21 cellular contexts compared by ENCODE assay signal in the genomic region with DNA sequence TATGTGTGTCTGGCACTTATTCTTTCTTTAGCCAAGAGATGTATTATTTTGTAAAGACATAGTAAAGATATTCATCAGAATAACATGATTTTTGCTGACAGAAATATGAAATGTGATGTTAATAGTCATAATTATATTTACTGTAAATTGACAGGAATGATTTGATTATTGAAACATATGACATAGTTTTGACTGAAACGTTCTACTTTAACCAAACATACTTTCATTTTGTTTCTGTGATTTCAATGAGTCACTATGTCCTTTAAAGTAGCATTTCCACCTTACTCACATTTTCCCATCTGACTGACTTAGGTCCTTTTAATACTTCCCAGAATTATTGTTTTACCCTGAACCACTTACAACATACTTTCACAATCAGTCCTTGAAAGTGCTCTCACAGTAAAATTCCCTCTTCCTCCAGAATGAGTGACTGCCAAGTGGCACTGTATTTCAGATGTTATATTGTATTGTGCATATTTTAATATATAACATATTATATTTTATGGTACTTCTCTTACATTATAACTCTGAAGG.
DNase-seq lines count a peak whose midpoint lies in the region; ATAC-seq and TF ChIP-seq lines count a peak whose summit lies in the region.
"Had no signal": no experiment of that assay in that cellular context is flagged by ENCODE, and none has a peak within 500 bp of the region (broad histone marks: within the 10 kb centered on the region; RNA-seq: fewer than 3 reads in every experiment).

No MANE protein-coding gene starts in this region.

- H3K9me1 ChIP-seq in IMR-90 (ENCODE audit: insufficient read depth, low read length): no peaks in the 10 kb centered on the region

- CTCF ChIA-PET in IMR-90 (lab: Yijun Ruan, JAX): no interaction called here

- ATAC-seq in IMR-90 (ENCODE audit: low read depth) (peak; percentile 54; the same call in 1 of the 2 replicates), aorta (ENCODE audit: low FRiP score) (no peak), GM19463 (IDR thresholded peaks at IDR 0.05; ENCODE audit: unreplicated experiment) (no peak), HG03039 (IDR thresholded peaks at IDR 0.05; ENCODE audit: unreplicated experiment) (no peak)
- ATAC-seq: A549 had no signal

- H3K4me3 Mint-ChIP-seq in T-helper 2 cell treated with Interferon-gamma antibody and Interleukin-4, amounts not matched to agents 5 μg/mL and 100 μg/mL, for 36 hours: no peak overlapping the region
- H3K4me3 Mint-ChIP-seq: activated CD4-positive, alpha-beta T cell treated with anti-CD3 and anti-CD28 coated beads, Interleukin-2, amount 10 ng/mL, durations not matched to agents 7 days and 5 days; CD14-positive monocyte; endodermal cell; neural progenitor cell had no signal

- no peak overlapping the region for H3K27ac Mint-ChIP-seq in T-helper 2 cell treated with Interferon-gamma antibody and Interleukin-4, amounts not matched to agents 5 μg/mL and 100 μg/mL, for 36 hours
- H3K27ac Mint-ChIP-seq: activated CD4-positive, alpha-beta T cell treated with anti-CD3 and anti-CD28 coated beads, Interleukin-2, amount 10 ng/mL, durations not matched to agents 7 days and 5 days; CD14-positive monocyte; endodermal cell; neural progenitor cell had no signal

- no peak overlapping the region for H3K14ac ChIP-seq in IMR-90 (replicated peaks; ENCODE audit: low read depth, low read length)

- BruUV-seq in IMR-90 (replicated peaks; lab: Mats Ljungman, UMichigan): no TSS peak

- H3K4me2 ChIP-seq in IMR-90 (ENCODE audit: low read depth, low read length): peak overlapping the region; percentile 5; the same call in 1 of the 2 replicates
- H3K4me2 ChIP-seq: A549, neural progenitor cell had no signal

- H3K4me3 ChIP-seq in ACC112 (ENCODE audit: low read depth, low read length) (peak overlapping the region; percentile 63; the same call in 1 of the 2 replicates), IMR-90 (ENCODE audit: insufficient read depth, low read depth, low read length) (no peak overlapping the region), astrocyte of the spinal cord (ENCODE audit: low read depth, low read length) (no peak overlapping the region), aorta (ENCODE audit: low read length in 2 of 2) (no peak overlapping the region)
- H3K4me3 ChIP-seq: A549, neural progenitor cell, suprapubic skin had no signal

- no peaks in the 10 kb centered on the region for H3K36me3 ChIP-seq in ACC112 (ENCODE audit: insufficient read depth, low read length)
- H3K36me3 ChIP-seq in IMR-90 (ENCODE audit: control insufficient read depth, insufficient read depth, low read length): no peaks in the 10 kb centered on the region
- H3K36me3 ChIP-seq in aorta (ENCODE audit: control insufficient read depth in 1 of 2, insufficient read depth in 2 of 2, low read length in 1 of 2): no peaks in the 10 kb centered on the region
- H3K36me3 ChIP-seq: neural progenitor cell, suprapubic skin had no signal

- H2BK5ac ChIP-seq in IMR-90 (ENCODE audit: low read depth, low read length, poor library complexity, severe bottlenecking): no peak overlapping the region

- H3K23ac ChIP-seq in IMR-90 (ENCODE audit: low read depth, low read length): no peak overlapping the region

- no CpG with 5 or more reads among the region's 1 CpG for WGBS in IMR-90 (ENCODE audit: extremely low coverage in 2 of 2, insufficient read length in 1 of 2), 2 experiments
- 6 to 17% methylated on average over 1 of the region's 1 CpG for WGBS in aorta, 2 donors

- H4K5ac ChIP-seq in IMR-90 (ENCODE audit: low read depth, low read length): no peak overlapping the region

- no peak overlapping the region for H2AK5ac ChIP-seq in IMR-90 (ENCODE audit: low read depth, low read length)

- H4K8ac ChIP-seq in IMR-90 (ENCODE audit: low read depth in 2 of 2, low read length in 2 of 2): no peak overlapping the region

- in situ Hi-C loops in IMR-90 (cut with MboI; ENCODE audit: low sequenced_read_pairs): no loop called here
- in situ Hi-C loops in astrocyte of the spinal cord (cut with HindIII; ENCODE audit: low sequenced_read_pairs): no loop called here

- no peak overlapping the region for H2AK9ac ChIP-seq in IMR-90 (replicated peaks; ENCODE audit: low read depth, low read length, poor library complexity)

- H3K18ac ChIP-seq in IMR-90 (ENCODE audit: low read depth, low read length): no peak overlapping the region

- DNase-seq in IMR-90 (peak; percentile 49), astrocyte of the spinal cord (ENCODE audit: low read depth, low spot score) (peak; percentile 73), glomerular visceral epithelial cell (ENCODE audit: extremely low spot score) (peak; percentile 1), aorta (no peak)
- no peak for DNase-seq in T-helper 2 cell treated with Interferon-gamma antibody and Interleukin-4, amounts not matched to agents 5 μg/mL and 100 μg/mL, for 36 hours (ENCODE audit: low spot score)
- DNase-seq: activated CD4-positive, alpha-beta T cell treated with anti-CD3 and anti-CD28 coated beads, Interleukin-2, amount 10 ng/mL, durations not matched to agents 7 days and 5 days; activated CD8-positive, alpha-beta memory T cell treated with anti-CD3 and anti-CD28 coated beads, Interleukin-2, amount 50 U/mL, for 48 hours; activated gamma-delta T cell treated with Interleukin-2 at 50 U/mL for 16 hours; anterior cingulate cortex; endodermal cell; NCI-H1417; NCI-H524 treated with DMSO at 0.1 percent for 48 hours; Right ventricle myocardium superior; T-helper 1 cell had no signal

- no peaks in the 10 kb centered on the region for H3K4me1 Mint-ChIP-seq in T-helper 2 cell treated with Interferon-gamma antibody and Interleukin-4, amounts not matched to agents 5 μg/mL and 100 μg/mL, for 36 hours (ENCODE audit: low read depth)
- H3K4me1 Mint-ChIP-seq: activated CD4-positive, alpha-beta T cell treated with anti-CD3 and anti-CD28 coated beads, Interleukin-2, amount 10 ng/mL, durations not matched to agents 7 days and 5 days; CD14-positive monocyte; endodermal cell; neural progenitor cell had no signal

- no peaks in the 10 kb centered on the region for H4K20me1 ChIP-seq in IMR-90 (ENCODE audit: insufficient read depth, low read length)

- no peak for TF ChIP-seq RAD21 in IMR-90 (IDR thresholded peaks at IDR 0.05; ENCODE audit: low read length)

- H2BK20ac ChIP-seq in IMR-90 (ENCODE audit: low read depth, low read length): no peak overlapping the region

- no peak overlapping the region for H3K4ac ChIP-seq in IMR-90 (ENCODE audit: low read depth, low read length)

- H3K9me3 ChIP-seq in IMR-90 (ENCODE audit: control insufficient read depth, insufficient read depth, low read length): no peaks in the 10 kb centered on the region
- H3K9me3 ChIP-seq in aorta (ENCODE audit: control insufficient read depth, low read length): no peaks in the 10 kb centered on the region
- H3K9me3 ChIP-seq: A549, suprapubic skin had no signal

- H4K91ac ChIP-seq in IMR-90 (ENCODE audit: insufficient read depth, low read depth, low read length): no peak overlapping the region

- no peaks in the 10 kb centered on the region for H3K36me3 Mint-ChIP-seq in T-helper 2 cell treated with Interferon-gamma antibody and Interleukin-4, amounts not matched to agents 5 μg/mL and 100 μg/mL, for 36 hours (ENCODE audit: low read depth)
- H3K36me3 Mint-ChIP-seq: CD14-positive monocyte, neural progenitor cell had no signal

- H3K27me3 ChIP-seq in ACC112 (ENCODE audit: insufficient read depth, low read length): no peaks in the 10 kb centered on the region
- H3K27me3 ChIP-seq in IMR-90 (ENCODE audit: control insufficient read depth, insufficient read depth, low read length): no peaks in the 10 kb centered on the region
- H3K27me3 ChIP-seq in aorta (ENCODE audit: control insufficient read depth in 1 of 2, insufficient read depth in 2 of 2, low read length in 1 of 2): no peaks in the 10 kb centered on the region
- H3K27me3 ChIP-seq: neural progenitor cell, suprapubic skin had no signal

- no peak for TF ChIP-seq CTCF in IMR-90 (conservative IDR thresholded peaks at IDR 0.05; ENCODE audit: low read depth, low read length)
- TF ChIP-seq CTCF in astrocyte of the spinal cord (IDR thresholded peaks at IDR 0.05; ENCODE audit: low read depth, low read length): no peak

- H3K9ac ChIP-seq in IMR-90 (ENCODE audit: low read depth, low read length): no peak overlapping the region
- H3K9ac ChIP-seq: neural progenitor cell had no signal

- no peak for TF ChIP-seq POLR2A in IMR-90 (IDR thresholded peaks at IDR 0.05; ENCODE audit: low read depth, low read length)

- H2BK120ac ChIP-seq in IMR-90 (ENCODE audit: low read depth, low read length): no peak overlapping the region

- dilution Hi-C loops in IMR-90 (cut with HindIII; ENCODE audit: low sequenced_read_pairs, unreplicated experiment): no loop called here

- POLR2A ChIA-PET in IMR-90 (lab: Charles Lee; ENCODE audit: unreplicated experiment): no interaction called here

- H3K79me2 ChIP-seq in ACC112 (ENCODE audit: control insufficient read depth, insufficient read depth, low read length, unreplicated experiment): no peaks in the 10 kb centered on the region

- H3K9me3 Mint-ChIP-seq in T-helper 2 cell treated with Interferon-gamma antibody and Interleukin-4, amounts not matched to agents 5 μg/mL and 100 μg/mL, for 36 hours: peaks cover 37% of the 10 kb centered on the region
- H3K9me3 Mint-ChIP-seq: endodermal cell, neural progenitor cell had no signal

- H2AFZ ChIP-seq in ACC112 (ENCODE audit: low read length, unreplicated experiment) (peak overlapping the region; percentile 73), IMR-90 (replicated peaks; ENCODE audit: low read length, poor library complexity) (no peak overlapping the region)
- H2AFZ ChIP-seq: neural progenitor cell had no signal

- no peaks in the 10 kb centered on the region for H3K79me1 ChIP-seq in IMR-90 (ENCODE audit: low read depth in 1 of 2, low read length in 2 of 2)

- no peaks in the 10 kb centered on the region for H3K27me3 Mint-ChIP-seq in T-helper 2 cell treated with Interferon-gamma antibody and Interleukin-4, amounts not matched to agents 5 μg/mL and 100 μg/mL, for 36 hours (ENCODE audit: low read depth)
- H3K27me3 Mint-ChIP-seq: activated CD4-positive, alpha-beta T cell treated with anti-CD3 and anti-CD28 coated beads, Interleukin-2, amount 10 ng/mL, durations not matched to agents 7 days and 5 days had no signal

- no peak overlapping the region for H3K56ac ChIP-seq in IMR-90 (ENCODE audit: extremely low read depth, insufficient read depth, low read length)

- no peak overlapping the region for H2BK15ac ChIP-seq in IMR-90 (ENCODE audit: low read depth, low read length)

- intact Hi-C loops in IMR-90 (cut with micrococcal nuclease): no loop called here
- intact Hi-C loops in aorta (cut with DNase I): no loop called here

- peak overlapping the region; percentile 61 for H3K27ac ChIP-seq in ACC112 (ENCODE audit: low read depth, low read length)
- no peak overlapping the region for H3K27ac ChIP-seq in IMR-90 (ENCODE audit: insufficient read depth, low read length)
- H3K27ac ChIP-seq in aorta (ENCODE audit: low read depth in 1 of 2, low read length in 2 of 2): no peak overlapping the region
- H3K27ac ChIP-seq: A549, neural progenitor cell, suprapubic skin had no signal

- H3K4me1 ChIP-seq in ACC112 (ENCODE audit: control insufficient read depth, insufficient read depth, low read length, unreplicated experiment) (no peaks in the 10 kb centered on the region), IMR-90 (ENCODE audit: control insufficient read depth, insufficient read depth, low read length) (no peaks in the 10 kb centered on the region), aorta (ENCODE audit: control insufficient read depth in 1 of 2, insufficient read depth in 2 of 2, low read length in 2 of 2) (no peaks in the 10 kb centered on the region)
- H3K4me1 ChIP-seq: A549, neural progenitor cell, suprapubic skin had no signal

Comparison
In these comparisons a context has a peak if more than half of its experiments do, and no peak if none do; other contexts are left out.
1. DNase-seq: peak in IMR-90 (single experiment), astrocyte of the spinal cord (single experiment) and glomerular visceral epithelial cell (single experiment); none in T-helper 2 cell treated with Interferon-gamma antibody and Interleukin-4, amounts not matched to agents 5 μg/mL and 100 μg/mL, for 36 hours (single experiment) and aorta (0 of 2).